29 cellular contexts compared by ENCODE assay signal in genomic region chr18:49993299-49993698, GRCh38.
"Had no signal": no experiment of that assay in that cellular context is flagged by ENCODE, and none has a peak within 500 bp of the region (broad histone marks: within the 10 kb centered on the region; RNA-seq: fewer than 3 reads in every experiment).

No MANE protein-coding gene starts in this region.

- DNase-seq: naive thymus-derived CD8-positive, alpha-beta T cell; nephron progenitor cell; nucleus accumbens; pancreas; retina; spleen; stimulated activated CD4-positive, alpha-beta T cell treated with anti-CD3 and anti-CD28 coated beads, Interleukin-12 subunit alpha, Interleukin-12 subunit beta, amount 100 ng/mL, for 4 hours; stimulated activated CD4-positive, alpha-beta T cell treated with anti-CD3 and anti-CD28 coated beads, Interleukin-1b, Interleukin-23, amount 100 ng/mL, for 48 hours; stimulated activated CD4-positive, alpha-beta T cell treated with anti-CD3 and anti-CD28 coated beads, Interleukin-4, amount 100 ng/mL, for 1 hour; stimulated activated CD4-positive, alpha-beta T cell treated with anti-CD3 and anti-CD28 coated beads, Interleukin-4, amount 100 ng/mL, for 4 hours; stimulated activated CD8-positive, alpha-beta memory T cell treated with anti-CD3 and anti-CD28 coated beads, Interleukin-4, amount 100 ng/mL, for 48 hours; stimulated activated naive CD4-positive, alpha-beta T cell; stimulated activated naive CD8-positive, alpha-beta T cell treated with anti-CD3 and anti-CD28 coated beads, Interleukin-15, amount 100 ng/mL, for 72 hours; stimulated activated naive CD8-positive, alpha-beta T cell treated with anti-CD3 and anti-CD28 coated beads, Interleukin-15, Interleukin-2, amounts not matched to agents 100 U/mL and 50 U/mL, for 24 hours; substantia nigra; testis; tibial artery; transverse colon; upper lobe of right lung; uterus had no signal

- H3K4me2 ChIP-seq: smooth muscle cell had no signal

- H3K4me1 ChIP-seq: pancreas, prostate gland, spleen, suprapubic skin, tibial artery, transverse colon, upper lobe of right lung, uterus had no signal

- H3K4me3 ChIP-seq: pancreas, prostate gland, right atrium auricular region, skin epidermis, smooth muscle cell, spleen, suprapubic skin, testis, tibial artery, transverse colon, upper lobe of right lung, uterus had no signal

- H3K36me3 ChIP-seq: neutrophil, pancreas, prostate gland, right atrium auricular region, spleen, suprapubic skin, transverse colon, upper lobe of right lung, uterus had no signal

- H3K9me3 ChIP-seq: neutrophil, pancreas, prostate gland, spleen, suprapubic skin, testis, tibial artery, transverse colon, upper lobe of right lung, uterus had no signal

- H3K27ac ChIP-seq: neutrophil, pancreas, prostate gland, right atrium auricular region, skin epidermis, spleen, suprapubic skin, testis, tibial artery, transverse colon, upper lobe of right lung, uterus had no signal

- H3K27me3 ChIP-seq: neutrophil, pancreas, right atrium auricular region, spleen, suprapubic skin, testis, tibial artery, transverse colon, upper lobe of right lung, uterus had no signal

- ATAC-seq: naive thymus-derived CD8-positive, alpha-beta T cell; natural killer cell treated with Interleukin-12 subunit alpha and Interleukin-12 subunit beta and Interleukin-15 and Interleukin-18, amount 100 ng/mL, for 72 hours; pancreas; sciatic nerve; stimulated activated memory B cell treated with anti-CD40 and anti-IgM and Interleukin-4, amounts not matched to agents 10 μg/mL and 1 μg/mL and 100 μg/mL, for 72 hours; stimulated activated naive CD8-positive, alpha-beta T cell treated with anti-CD3 and anti-CD28 coated beads, Interleukin-15, amount 100 ng/mL, for 72 hours; stimulated activated naive CD8-positive, alpha-beta T cell treated with anti-CD3 and anti-CD28 coated beads, Interleukin-15, Interleukin-2, amounts not matched to agents 100 U/mL and 50 U/mL, for 24 hours; upper lobe of right lung had no signal
